Comparison of ENCODE assay signal across 22 cellular contexts in genomic region chr22:50198624-50199017, GRCh38. TPM values are rescaled to one million over a fixed set of nuclear protein-coding genes. Genes with fewer than 3 reads are reported as not detected.
DNase-seq lines count a peak whose midpoint lies in the region; TF ChIP-seq lines count a peak whose summit lies in the region.
"Had no signal": no experiment of that assay in that cellular context is flagged by ENCODE, and none has a peak within 500 bp of the region (broad histone marks: within the 10 kb centered on the region; RNA-seq: fewer than 3 reads in every experiment).

No MANE protein-coding gene starts in this region.

- peaks cover 5% of the 10 kb centered on the region; the same call in 1 of the 2 replicates for H4K20me1 ChIP-seq in DOHH2 (ENCODE audit: control insufficient read depth, insufficient read depth, low read depth, low read length)

- H3K36me3 ChIP-seq in DOHH2 (ENCODE audit: control insufficient read depth, low read length) (peaks cover 84% of the 10 kb centered on the region), SK-N-MC (ENCODE audit: insufficient read depth, low read length) (peaks cover 22% of the 10 kb centered on the region), ovary (no peaks in the 10 kb centered on the region), esophagus muscularis mucosa (peaks cover 5 to 61% (median 55%) of the 10 kb centered on the region in 4 donors)

- intact Hi-C loops in ovary (cut with DNase I): loop anchor here in 1 of 4 donors (10.0 kb wide), 1 partner anchor 244 kb away; no protein-coding TSS in a partner anchor
- intact Hi-C loops in esophagus muscularis mucosa (cut with DNase I): no loop called here

- peaks cover 7% of the 10 kb centered on the region for H3F3A ChIP-seq in DOHH2 (ENCODE audit: control insufficient read depth, insufficient read depth)

- H3K9ac ChIP-seq in SK-N-MC (ENCODE audit: insufficient read length): no peak overlapping the region

- TF ChIP-seq EP300 in ovary (IDR thresholded peaks at IDR 0.05) (no peak), esophagus muscularis mucosa (IDR thresholded peaks at IDR 0.05) (no peak)

- H3K27ac Mint-ChIP-seq in activated naive CD4-positive, alpha-beta T cell treated with anti-CD3 and anti-CD28 coated beads, Interleukin-2, amount 10 ng/mL, durations not matched to agents 7 days and 5 days: peak overlapping the region; percentile 19
- H3K27ac Mint-ChIP-seq in T-helper 2 cell treated with Interferon-gamma antibody and Interleukin-4, amounts not matched to agents 5 μg/mL and 100 μg/mL, for 36 hours: no peak overlapping the region
- no peak overlapping the region for H3K27ac Mint-ChIP-seq in immature natural killer cell
- H3K27ac Mint-ChIP-seq: CD4-positive, CD25-positive, alpha-beta regulatory T cell had no signal

- peak overlapping the region; percentile 81; the same call in 1 of the 2 replicates for H3K4me2 ChIP-seq in DOHH2 (ENCODE audit: low read length)

- TF ChIP-seq POLR2A in ovary (IDR thresholded peaks at IDR 0.05) (no peak), esophagus muscularis mucosa (IDR thresholded peaks at IDR 0.05; ENCODE audit: low read depth) (no peak)

- H3K79me2 ChIP-seq in DOHH2 (ENCODE audit: control insufficient read depth, low read length): peaks cover 70% of the 10 kb centered on the region

- no peaks in the 10 kb centered on the region for H3K9me3 Mint-ChIP-seq in activated naive CD4-positive, alpha-beta T cell treated with anti-CD3 and anti-CD28 coated beads, Interleukin-2, amount 10 ng/mL, durations not matched to agents 7 days and 5 days
- H3K9me3 Mint-ChIP-seq in T-helper 2 cell treated with Interferon-gamma antibody and Interleukin-4, amounts not matched to agents 5 μg/mL and 100 μg/mL, for 36 hours: no peaks in the 10 kb centered on the region
- H3K9me3 Mint-ChIP-seq in immature natural killer cell: no peaks in the 10 kb centered on the region
- H3K9me3 Mint-ChIP-seq: CD4-positive, CD25-positive, alpha-beta regulatory T cell had no signal

- H3K9me2 ChIP-seq in DOHH2 (replicated peaks; ENCODE audit: control insufficient read depth, low read length): no peaks in the 10 kb centered on the region

- no peaks in the 10 kb centered on the region for H3K9me3 ChIP-seq in DOHH2 (ENCODE audit: control insufficient read depth, insufficient read depth, low read length)
- peaks cover 6% of the 10 kb centered on the region; the same call in 1 of the 2 replicates for H3K9me3 ChIP-seq in SK-N-MC (ENCODE audit: low read depth, low read length)
- no peaks in the 10 kb centered on the region for H3K9me3 ChIP-seq in ovary
- no peaks in the 10 kb centered on the region for H3K9me3 ChIP-seq in esophagus muscularis mucosa
- H3K9me3 ChIP-seq: BE2C, Peyer's patch had no signal

- peaks cover 17% of the 10 kb centered on the region for H3K36me3 Mint-ChIP-seq in activated naive CD4-positive, alpha-beta T cell treated with anti-CD3 and anti-CD28 coated beads, Interleukin-2, amount 10 ng/mL, durations not matched to agents 7 days and 5 days
- peaks cover 14% of the 10 kb centered on the region for H3K36me3 Mint-ChIP-seq in T-helper 2 cell treated with Interferon-gamma antibody and Interleukin-4, amounts not matched to agents 5 μg/mL and 100 μg/mL, for 36 hours (ENCODE audit: low read depth)
- H3K36me3 Mint-ChIP-seq in immature natural killer cell: peaks cover 0 to 3% (median 0%) of the 10 kb centered on the region in 3 donors

- WGBS in ovary, 3 donors: 81 to 89% (median 87%) methylated on average over 14 to 16 of the region's 16 CpGs
- 86% methylated on average over 11 of the region's 16 CpGs for WGBS in esophagus muscularis mucosa

- H3K27me3 ChIP-seq in DOHH2 (ENCODE audit: control insufficient read depth, low read length): no peaks in the 10 kb centered on the region
- no peaks in the 10 kb centered on the region for H3K27me3 ChIP-seq in ovary
- no peaks in the 10 kb centered on the region for H3K27me3 ChIP-seq in esophagus muscularis mucosa
- H3K27me3 ChIP-seq: BE2C, Peyer's patch had no signal

- H3K4me3 Mint-ChIP-seq in activated naive CD4-positive, alpha-beta T cell treated with anti-CD3 and anti-CD28 coated beads, Interleukin-2, amount 10 ng/mL, durations not matched to agents 7 days and 5 days: no peak overlapping the region
- H3K4me3 Mint-ChIP-seq in T-helper 2 cell treated with Interferon-gamma antibody and Interleukin-4, amounts not matched to agents 5 μg/mL and 100 μg/mL, for 36 hours: no peak overlapping the region
- peak overlapping the region in 1 of 5 donors; percentile 38 for H3K4me3 Mint-ChIP-seq in immature natural killer cell

- peaks cover 20% of the 10 kb centered on the region for H3K4me1 Mint-ChIP-seq in activated naive CD4-positive, alpha-beta T cell treated with anti-CD3 and anti-CD28 coated beads, Interleukin-2, amount 10 ng/mL, durations not matched to agents 7 days and 5 days
- peaks cover 12% of the 10 kb centered on the region for H3K4me1 Mint-ChIP-seq in T-helper 2 cell treated with Interferon-gamma antibody and Interleukin-4, amounts not matched to agents 5 μg/mL and 100 μg/mL, for 36 hours (ENCODE audit: low read depth)
- peaks cover 16% of the 10 kb centered on the region in 2 donors for H3K4me1 Mint-ChIP-seq in immature natural killer cell

- H3K27me3 Mint-ChIP-seq in activated naive CD4-positive, alpha-beta T cell treated with anti-CD3 and anti-CD28 coated beads, Interleukin-2, amount 10 ng/mL, durations not matched to agents 7 days and 5 days: no peaks in the 10 kb centered on the region
- H3K27me3 Mint-ChIP-seq in T-helper 2 cell treated with Interferon-gamma antibody and Interleukin-4, amounts not matched to agents 5 μg/mL and 100 μg/mL, for 36 hours (ENCODE audit: low read depth): no peaks in the 10 kb centered on the region
- peaks cover 3 to 8% (median 6%) of the 10 kb centered on the region in 3 donors for H3K27me3 Mint-ChIP-seq in immature natural killer cell (ENCODE audit: low read depth in 3 of 3)
- H3K27me3 Mint-ChIP-seq: CD4-positive, CD25-positive, alpha-beta regulatory T cell had no signal

- CTCF ChIA-PET in activated naive CD4-positive, alpha-beta T cell treated with anti-CD3 and anti-CD28 coated beads, Interleukin-2, amount 10 ng/mL, durations not matched to agents 7 days and 5 days (lab: Charles Lee): no interaction called here

- H3K4me3 ChIP-seq in DOHH2 (ENCODE audit: low read length) (no peak overlapping the region), SK-N-MC (no peak overlapping the region), ovary (no peak overlapping the region), esophagus muscularis mucosa (no peak overlapping the region)
- H3K4me3 ChIP-seq: Peyer's patch had no signal

- no peak for TF ChIP-seq CTCF in DOHH2 (IDR thresholded peaks at IDR 0.05; ENCODE audit: low read depth, low read length, poor library complexity, severe bottlenecking)
- no peak for TF ChIP-seq CTCF in ovary (IDR thresholded peaks at IDR 0.05)
- TF ChIP-seq CTCF in esophagus muscularis mucosa (IDR thresholded peaks at IDR 0.05): no peak

- H3K27ac ChIP-seq in DOHH2 (ENCODE audit: low read depth, low read length): peak overlapping the region; percentile 71; the same call in 1 of the 2 replicates
- 0 out of 2 replicates have a peak overlapping the region, but pooled peaks have one; percentile 13 for H3K27ac ChIP-seq in SK-N-MC
- H3K27ac ChIP-seq in ovary: no peak overlapping the region
- no peak overlapping the region for H3K27ac ChIP-seq in esophagus muscularis mucosa (replicated peaks in 1 of 4)
- H3K27ac ChIP-seq: Peyer's patch had no signal

- H3K4me1 ChIP-seq in DOHH2 (ENCODE audit: control insufficient read depth, low read length) (peaks cover 63% of the 10 kb centered on the region), ovary (ENCODE audit: insufficient read depth) (peaks cover 5% of the 10 kb centered on the region), esophagus muscularis mucosa (peaks cover 22 to 30% (median 30%) of the 10 kb centered on the region in 4 donors)
- H3K4me1 ChIP-seq: BE2C had no signal

- no peak for DNase-seq in activated naive CD4-positive, alpha-beta T cell treated with anti-CD3 and anti-CD28 coated beads, Interleukin-2, amount 10 ng/mL, durations not matched to agents 7 days and 5 days
- DNase-seq in activated naive CD4-positive, alpha-beta T cell treated with anti-CD3 and anti-CD28 coated beads, Interleukin-2, amount 50 U/mL, for 16 hours: no peak
- DNase-seq in SK-N-MC (ENCODE audit: low read depth, low spot score) (no peak), ovary (peak in 3 of 5 donors; percentile 33 to 50 (median 36)), esophagus muscularis mucosa (ENCODE audit: extremely low spot score) (no peak), immature natural killer cell (no peak)
- DNase-seq in T-helper 2 cell treated with Interferon-gamma antibody and Interleukin-4, amounts not matched to agents 5 μg/mL and 100 μg/mL, for 36 hours (ENCODE audit: low spot score): no peak
- DNase-seq: 8988T; ACHN; BE2C; CD4-positive, CD25-positive, alpha-beta regulatory T cell; DMS53; NCI-H1048; NCI-H1417 treated with DMSO at 0.1 percent for 48 hours; NCI-H1694 treated with DMSO at 0.1 percent for 48 hours; NCI-H2081; NCI-H226; NCI-H510A; NCI-H69; OCI-M1; Peyer's patch had no signal

RNA-seq across cellular contexts. Expression of gene SELENOO, which starts 2.2 kb away (rescaled TPM):
- total RNA-seq in ovary (10 to 100 TPM; 18.9 to 31.1 (median 23.0) TPM), esophagus muscularis mucosa (10 to 100 TPM; 22.4 to 41.0 (median 23.0) TPM)
- polyA plus RNA-seq in ovary (10 to 100 TPM in 1 of 2 donors, under 1 TPM in 1; 0.40 to 23.4 TPM), immature natural killer cell (1 to 10 TPM; 2.6 to 5.7 (median 3.6) TPM)

RNA-seq across cellular contexts. Expression of gene TRABD, which starts 12.9 kb away (rescaled TPM):
- 10 to 100 TPM; 23.5 to 35.2 (median 27.2) TPM for total RNA-seq in ovary
- polyA plus RNA-seq in ovary: 10 to 100 TPM in 1 of 2 donors, under 1 TPM in 1; 0.58 to 25.9 TPM
- total RNA-seq in esophagus muscularis mucosa: 10 to 100 TPM; 18.3 to 31.0 (median 22.3) TPM
- 10 to 100 TPM; 33.2 to 63.5 (median 35.3) TPM for polyA plus RNA-seq in immature natural killer cell

RNA-seq across cellular contexts. Expression of gene PANX2, which starts 28.1 kb away (rescaled TPM):
- total RNA-seq in ovary (1 to 10 TPM; 1.8 to 5.6 (median 3.1) TPM), esophagus muscularis mucosa (1 to 10 TPM in 1 of 4 donors, under 1 TPM in 3; 0.33 to 1.0 (median 0.56) TPM)
- polyA plus RNA-seq in ovary (1 to 10 TPM in 1 of 2 donors, under 1 TPM in 1; 0.27 to 2.0 TPM), immature natural killer cell (under 1 TPM in 1 of 3 donors, not detected in 2; 0.07 TPM)
- total RNA-seq: CD4-positive, CD25-positive, alpha-beta regulatory T cell had no signal
- polyA plus RNA-seq: CD4-positive, CD25-positive, alpha-beta regulatory T cell had no signal

RNA-seq across cellular contexts. Expression of gene TUBGCP6, which starts 46.2 kb away (rescaled TPM):
- total RNA-seq in ovary (10 to 100 TPM; 35.9 to 52.2 (median 40.8) TPM), esophagus muscularis mucosa (10 to 100 TPM; 20.2 to 38.0 (median 30.0) TPM)
- polyA plus RNA-seq in ovary (10 to 100 TPM in 1 of 2 donors, 1 to 10 TPM in 1; 7.5 to 42.6 TPM), immature natural killer cell (10 to 100 TPM in 2 of 3 donors, 1 to 10 TPM in 1; 5.2 to 18.0 (median 12.4) TPM)

RNA-seq across cellular contexts. Expression of gene HDAC10, which starts 52.4 kb away (rescaled TPM):
- total RNA-seq in ovary (10 to 100 TPM; 24.9 to 44.6 (median 41.1) TPM), esophagus muscularis mucosa (10 to 100 TPM; 10.2 to 19.5 (median 17.4) TPM)
- polyA plus RNA-seq in ovary (10 to 100 TPM in 1 of 2 donors, 1 to 10 TPM in 1; 2.3 to 33.2 TPM), immature natural killer cell (10 to 100 TPM in 2 of 3 donors, 1 to 10 TPM in 1; 10.0 to 13.4 (median 11.2) TPM)

Comparison
In these comparisons a context has a peak if more than half of its experiments do, and no peak if none do; other contexts are left out.
1. DNase-seq: peak in ovary (3 of 5); none in activated naive CD4-positive, alpha-beta T cell treated with anti-CD3 and anti-CD28 coated beads, Interleukin-2, amount 10 ng/mL, durations not matched to agents 7 days and 5 days (single experiment), activated naive CD4-positive, alpha-beta T cell treated with anti-CD3 and anti-CD28 coated beads, Interleukin-2, amount 50 U/mL, for 16 hours (single experiment), SK-N-MC (single experiment), T-helper 2 cell treated with Interferon-gamma antibody and Interleukin-4, amounts not matched to agents 5 μg/mL and 100 μg/mL, for 36 hours (single experiment), esophagus muscularis mucosa (single experiment) and immature natural killer cell (0 of 3).
2. H3K27ac ChIP-seq: peak in DOHH2 (single experiment) and SK-N-MC (single experiment); none in ovary (0 of 2) and esophagus muscularis mucosa (0 of 4).